Comparison of ENCODE assay signal across 33 cellular contexts in the genomic region with DNA sequence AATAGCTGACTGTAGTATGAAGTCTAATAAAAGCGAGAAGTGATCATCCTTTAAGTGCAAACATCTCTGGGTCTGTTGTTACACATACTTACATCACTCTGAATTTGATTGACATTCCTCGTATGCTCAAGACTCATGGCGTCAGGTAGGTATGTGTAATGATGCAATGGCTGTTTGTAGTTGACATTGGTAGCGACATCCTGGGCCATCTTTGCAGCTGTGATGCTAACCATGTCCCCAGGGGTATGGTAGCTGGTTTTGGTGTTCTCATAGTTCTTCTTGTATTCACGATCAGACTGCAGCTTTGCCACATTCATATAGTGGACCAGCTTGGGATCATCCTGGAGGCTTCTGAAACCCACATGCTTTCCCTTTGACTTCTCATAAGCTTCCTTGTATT.
"Had no signal": no experiment of that assay in that cellular context is flagged by ENCODE, and none has a peak within 500 bp of the region (broad histone marks: within the 10 kb centered on the region; RNA-seq: fewer than 3 reads in every experiment).

No MANE protein-coding gene starts in this region.

- H3K4me3 ChIP-seq: adrenal gland, Peyer's patch had no signal

- H3K9me3 ChIP-seq: adrenal gland, Peyer's patch had no signal

- H3K9ac ChIP-seq: KMS-11 had no signal

- H3K4me2 ChIP-seq: KMS-11 had no signal

- ATAC-seq: activated CD4-positive, alpha-beta T cell treated with anti-CD3 and anti-CD28 coated beads for 36 hours; activated CD4-positive, CD25-positive, alpha-beta regulatory T cell treated with anti-CD3 and anti-CD28 coated beads, Interleukin-2, amount 50 U/mL, for 24 hours; activated CD8-positive, alpha-beta T cell treated with anti-CD3 and anti-CD28 coated beads, Interleukin-2, amount 10 ng/mL, durations not matched to agents 7 days and 5 days; activated naive CD4-positive, alpha-beta T cell treated with anti-CD3 and anti-CD28 coated beads, Interleukin-2, amount 50 U/mL, for 72 hours; activated T-cell treated with anti-CD3 and anti-CD28 coated beads, Interleukin-2, amount 50 U/mL, for 4 hours; PC-3; Right ventricle myocardium inferior; SK-N-SH treated with all-trans-retinoic acid at 6 μM for 48 hours had no signal

- FAIRE-seq: TTC549 had no signal

- H3K4me1 ChIP-seq: adrenal gland, Peyer's patch had no signal

- H3K36me3 ChIP-seq: adrenal gland, brain microvascular endothelial cell, Peyer's patch had no signal

- DNase-seq: activated CD4-positive, alpha-beta T cell treated with anti-CD3 and anti-CD28 coated beads for 36 hours; activated CD4-positive, alpha-beta T cell treated with anti-CD3 and anti-CD28 coated beads, Interleukin-2, amount 10 ng/mL, durations not matched to agents 7 days and 5 days; activated CD4-positive, alpha-beta T cell treated with anti-CD3 and anti-CD28 coated beads, Interleukin-2, amount 50 U/mL, for 48 hours; activated CD8-positive, alpha-beta T cell treated with anti-CD3 and anti-CD28 coated beads, Interleukin-2, amount 10 ng/mL, durations not matched to agents 7 days and 5 days; activated gamma-delta T cell treated with Interleukin-2 at 50 U/mL for 16 hours; activated naive CD4-positive, alpha-beta T cell treated with anti-CD3 and anti-CD28 coated beads for 36 hours; activated T-cell treated with anti-CD3 and anti-CD28 coated beads for 4 hours; activated T-cell treated with anti-CD3 and anti-CD28 coated beads, Interleukin-2, amount 50 U/mL, for 4 hours; adrenal gland; anterior cingulate cortex; brain microvascular endothelial cell; MM.1S; MV-4-11; NCI-H1092; NCI-H1436 treated with DMSO at 0.1 percent for 48 hours; NCI-H1694 treated with DMSO at 0.1 percent for 48 hours; NCI-H2029; NCI-H345; NCI-H510A; NCI-H526; NCI-H748 treated with DMSO at 0.1 percent for 48 hours; NK-92 treated with Interleukin-12 subunit alpha and Interleukin-12 subunit beta, amount 100 ng/mL, for 24 hours; PC-3; Peyer's patch; SIG-M5; SW 1271 had no signal

- H3K27ac ChIP-seq: adrenal gland, brain microvascular endothelial cell, KMS-11, Peyer's patch, RWPE1 had no signal

- H3K27me3 ChIP-seq: adrenal gland, brain microvascular endothelial cell, Peyer's patch had no signal
